In the genomic region with DNA sequence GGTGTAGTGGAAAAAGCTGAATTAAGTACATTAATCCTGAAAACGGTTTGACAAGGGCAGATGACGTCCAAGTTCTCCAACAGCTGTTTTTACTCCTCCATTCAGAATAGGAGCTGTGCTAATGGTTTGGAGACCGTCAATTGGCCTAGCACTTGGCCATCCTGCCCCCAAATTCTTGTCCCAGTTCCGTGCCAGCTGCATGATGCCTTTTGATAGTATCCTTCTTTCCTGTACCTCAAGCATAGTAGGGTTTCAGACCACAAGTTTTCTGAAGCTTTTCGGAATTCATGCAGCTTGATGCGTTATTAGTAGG, we compare ENCODE assay signal across 8 cellular contexts.
DNase-seq lines count a peak whose midpoint lies in the region; ATAC-seq and TF ChIP-seq lines count a peak whose summit lies in the region.

No MANE protein-coding gene starts in this region.

- peaks cover 0 to 2% of the 10 kb centered on the region in 2 donors for H3K36me3 Mint-ChIP-seq in stimulated activated naive B cell treated with anti-CD40 and anti-IgM and Interleukin-4, amounts not matched to agents 10 μg/mL and 1 μg/mL and 100 μg/mL, for 72 hours

- no peaks in the 10 kb centered on the region; the same call in 1 of the 2 replicates for H3K27me3 ChIP-seq in GM06990 (replicated peaks; ENCODE audit: control insufficient read depth, insufficient read depth, low read length)

- peak overlapping the region; percentile 90 for H3K27ac Mint-ChIP-seq in stimulated activated naive B cell treated with anti-CD40 and anti-IgM and Interleukin-4, amounts not matched to agents 10 μg/mL and 1 μg/mL and 100 μg/mL, for 72 hours

- DNase-seq in GM06990 (ENCODE audit: extremely low read depth, insufficient read length), result no peak
- DNase-seq in amniotic epithelial cell (ENCODE audit: low read depth), result peak; percentile 32
- peak; percentile 37 for DNase-seq in iPS-NIHi11 (ENCODE audit: low spot score)
- no peak for DNase-seq in stimulated activated naive B cell treated with anti-CD40 and anti-IgM and Interleukin-4, amounts not matched to agents 10 μg/mL and 1 μg/mL and 100 μg/mL, for 72 hours
- no peak for DNase-seq in GDM1 (lab: John Stamatoyannopoulos, UW)
- no peak for DNase-seq in inferior parietal cortex (ENCODE audit: extremely low spot score)

- peak overlapping the region; percentile 91 to 92 for H3K4me3 Mint-ChIP-seq in stimulated activated naive B cell treated with anti-CD40 and anti-IgM and Interleukin-4, amounts not matched to agents 10 μg/mL and 1 μg/mL and 100 μg/mL, for 72 hours

- TF ChIP-seq CTCF in GM06990 (IDR thresholded peaks at IDR 0.05; ENCODE audit: insufficient read depth, low read length, poor library complexity, severe bottlenecking), result no peak

- peaks cover 5 to 11% of the 10 kb centered on the region in 2 donors for H3K4me1 Mint-ChIP-seq in stimulated activated naive B cell treated with anti-CD40 and anti-IgM and Interleukin-4, amounts not matched to agents 10 μg/mL and 1 μg/mL and 100 μg/mL, for 72 hours

- ATAC-seq in HG02981 (IDR thresholded peaks at IDR 0.05; ENCODE audit: unreplicated experiment) (peak; percentile 10), GM18870 (IDR thresholded peaks at IDR 0.05; ENCODE audit: unreplicated experiment) (no peak)
- ATAC-seq in stimulated activated naive B cell treated with anti-CD40 and anti-IgM and Interleukin-4, amounts not matched to agents 10 μg/mL and 1 μg/mL and 100 μg/mL, for 72 hours (replicated peaks), result peak; percentile 21 to 35

- H3K9me3 Mint-ChIP-seq in stimulated activated naive B cell treated with anti-CD40 and anti-IgM and Interleukin-4, amounts not matched to agents 10 μg/mL and 1 μg/mL and 100 μg/mL, for 72 hours, result no peaks in the 10 kb centered on the region

- no peaks in the 10 kb centered on the region for H3K27me3 Mint-ChIP-seq in stimulated activated naive B cell treated with anti-CD40 and anti-IgM and Interleukin-4, amounts not matched to agents 10 μg/mL and 1 μg/mL and 100 μg/mL, for 72 hours

- no peaks in the 10 kb centered on the region for H3K36me3 ChIP-seq in GM06990 (ENCODE audit: control insufficient read depth, insufficient read depth, low read length)

- peak overlapping the region; percentile 67 for H3K4me3 ChIP-seq in GM06990 (replicated peaks; ENCODE audit: low read depth, low read length)

Comparison
In these comparisons a context has a peak if more than half of its experiments do, and no peak if none do; other contexts are left out.
1. DNase-seq: peak in amniotic epithelial cell (single experiment) and iPS-NIHi11 (single experiment); none in GM06990 (single experiment), stimulated activated naive B cell treated with anti-CD40 and anti-IgM and Interleukin-4, amounts not matched to agents 10 μg/mL and 1 μg/mL and 100 μg/mL, for 72 hours (single experiment), GDM1 (single experiment) and inferior parietal cortex (single experiment).